In the genomic region with DNA sequence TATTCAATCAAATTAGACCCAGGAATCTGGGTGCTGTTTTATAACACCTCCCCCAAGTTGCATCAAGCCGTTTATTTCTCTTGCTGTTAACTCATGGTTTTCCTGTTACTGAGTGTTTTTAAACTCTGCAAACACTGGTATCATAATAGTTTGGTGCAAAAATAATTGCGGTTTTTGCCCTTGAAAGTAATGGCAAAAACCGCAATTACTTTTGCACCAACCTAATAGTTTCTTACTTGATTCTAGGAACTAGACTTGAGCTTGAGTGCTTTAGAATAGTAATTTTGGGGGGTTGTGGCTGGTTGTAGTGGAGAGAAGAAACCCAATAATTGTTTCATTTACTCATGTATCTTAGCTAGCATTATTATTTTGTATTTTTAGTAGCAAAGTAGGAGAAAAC, we compare ENCODE assay signal across 25 cellular contexts.
"Had no signal": no experiment of that assay in that cellular context is flagged by ENCODE, and none has a peak within 500 bp of the region (broad histone marks: within the 10 kb centered on the region; RNA-seq: fewer than 3 reads in every experiment).

No MANE protein-coding gene starts in this region.

- H3K9me3 Mint-ChIP-seq: mesothelial cell of epicardium; natural killer cell treated with Interleukin-12 subunit alpha and Interleukin-12 subunit beta and Interleukin-15 and Interleukin-18, amount 100 ng/mL, for 72 hours; stimulated activated naive B cell treated with anti-CD40 and anti-IgM and Interleukin-4, amounts not matched to agents 10 μg/mL and 1 μg/mL and 100 μg/mL, for 72 hours had no signal

- H3K4me1 Mint-ChIP-seq: immature natural killer cell had no signal

- H3K27me3 Mint-ChIP-seq: progenitor cell of endocrine pancreas had no signal

- H3K27me3 ChIP-seq: left lung, ovary, right atrium auricular region, stomach, testis, thyroid gland, upper lobe of right lung had no signal

- H3K4me3 ChIP-seq: left lung, lower lobe of right lung, ovary, right atrium auricular region, skin epidermis, stomach, testis, thyroid gland, upper lobe of right lung had no signal

- H3K36me3 ChIP-seq: left lung, lower lobe of right lung, ovary, right atrium auricular region, stomach, thyroid gland, upper lobe of right lung had no signal

- H3K9me3 ChIP-seq: left lung, lower lobe of right lung, ovary, right atrium auricular region, stomach, testis, thyroid gland, upper lobe of right lung had no signal

- H3K27ac ChIP-seq: left lung, lower lobe of right lung, ovary, right atrium auricular region, skin epidermis, testis, thyroid gland, upper lobe of right lung had no signal

- H3K4me3 Mint-ChIP-seq: immature natural killer cell; mesothelial cell of epicardium; naive thymus-derived CD4-positive, alpha-beta T cell; natural killer cell treated with Interleukin-12 subunit alpha and Interleukin-12 subunit beta and Interleukin-15 and Interleukin-18, amount 100 ng/mL, for 72 hours; stimulated activated naive B cell treated with anti-CD40 and anti-IgM and Interleukin-4, amounts not matched to agents 10 μg/mL and 1 μg/mL and 100 μg/mL, for 72 hours had no signal

- H3K27ac Mint-ChIP-seq: immature natural killer cell; mesothelial cell of epicardium; naive thymus-derived CD4-positive, alpha-beta T cell; natural killer cell treated with Interleukin-12 subunit alpha and Interleukin-12 subunit beta and Interleukin-15 and Interleukin-18, amount 100 ng/mL, for 72 hours; progenitor cell of endocrine pancreas; stimulated activated naive B cell treated with anti-CD40 and anti-IgM and Interleukin-4, amounts not matched to agents 10 μg/mL and 1 μg/mL and 100 μg/mL, for 72 hours had no signal

- H3K36me3 Mint-ChIP-seq: immature natural killer cell; mesothelial cell of epicardium; natural killer cell treated with Interleukin-12 subunit alpha and Interleukin-12 subunit beta and Interleukin-15 and Interleukin-18, amount 100 ng/mL, for 72 hours; stimulated activated naive B cell treated with anti-CD40 and anti-IgM and Interleukin-4, amounts not matched to agents 10 μg/mL and 1 μg/mL and 100 μg/mL, for 72 hours had no signal

- H3K4me1 ChIP-seq: left lung, lower lobe of right lung, right atrium auricular region, testis, upper lobe of right lung had no signal

- DNase-seq: hypothalamus; immature natural killer cell; kidney; left colon; left lung; lower lobe of right lung; mesendoderm; naive thymus-derived CD4-positive, alpha-beta T cell; ovary; stimulated activated CD4-positive, alpha-beta T cell treated with anti-CD3 and anti-CD28 coated beads, Interleukin-12 subunit alpha, Interleukin-12 subunit beta, amount 100 ng/mL, for 4 hours; stimulated activated CD4-positive, alpha-beta T cell treated with anti-CD3 and anti-CD28 coated beads, Interleukin-15, amount 100 ng/mL, for 24 hours; stimulated activated CD4-positive, alpha-beta T cell treated with anti-CD3 and anti-CD28 coated beads, Interleukin-2, amount 100 ng/mL, for 24 hours; stimulated activated CD4-positive, alpha-beta T cell treated with anti-CD3 and anti-CD28 coated beads, Interleukin-4, amount 100 ng/mL, for 1 hour; stimulated activated naive B cell treated with anti-CD40 and anti-IgM and Interleukin-4, amounts not matched to agents 10 μg/mL and 1 μg/mL and 100 μg/mL, for 72 hours; stimulated activated naive CD8-positive, alpha-beta T cell treated with anti-CD3 and anti-CD28 coated beads, Interleukin-15, Interleukin-2, amounts not matched to agents 100 U/mL and 50 U/mL, for 24 hours; stomach; testis; thyroid gland; trophoblast cell; upper lobe of right lung had no signal
